ENCODE assay signal across 19 cellular contexts in genomic region chr6:131877999-131878789, GRCh38.
DNase-seq lines count a peak whose midpoint lies in the region; ATAC-seq and TF ChIP-seq lines count a peak whose summit lies in the region.
"Had no signal": no experiment of that assay in that cellular context is flagged by ENCODE, and none has a peak within 500 bp of the region (broad histone marks: within the 10 kb centered on the region; RNA-seq: fewer than 3 reads in every experiment).

No MANE protein-coding gene starts in this region.

- intact Hi-C loops in adrenal gland (cut with DNase I): no loop called here

- H3F3A ChIP-seq in smooth muscle cell (ENCODE audit: low read depth): peaks cover 5% of the 10 kb centered on the region

- H3K9me3 Mint-ChIP-seq in nephron progenitor cell: no peaks in the 10 kb centered on the region
- H3K9me3 Mint-ChIP-seq: CD8-positive, alpha-beta memory T cell had no signal

- no peak overlapping the region for H3K4me3 Mint-ChIP-seq in nephron progenitor cell
- H3K4me3 Mint-ChIP-seq: CD8-positive, alpha-beta memory T cell had no signal

- H3K4me1 Mint-ChIP-seq in nephron progenitor cell: no peaks in the 10 kb centered on the region
- H3K4me1 Mint-ChIP-seq: CD8-positive, alpha-beta memory T cell had no signal

- H3K4me3 ChIP-seq in adrenal gland (no peak overlapping the region), HAP-1 (no peak overlapping the region), smooth muscle cell (no peak overlapping the region), SJCRH30 (no peak overlapping the region)
- H3K4me3 ChIP-seq: BLaER1 treated with 17β-estradiol and CSF1 and Interleukin-3, amounts not matched to agents 10 nM and 100 nM; K562; PC-9; SJSA1 had no signal

- H3K4me2 ChIP-seq in smooth muscle cell: no peak overlapping the region
- H3K4me2 ChIP-seq: BLaER1 treated with 17β-estradiol and CSF1 and Interleukin-3, amounts not matched to agents 10 nM and 100 nM; PC-9 had no signal

- no peaks in the 10 kb centered on the region for H3K27me3 Mint-ChIP-seq in nephron progenitor cell (ENCODE audit: low read depth, poor library complexity)
- H3K27me3 Mint-ChIP-seq: CD8-positive, alpha-beta memory T cell had no signal

- H3K79me2 ChIP-seq in smooth muscle cell (ENCODE audit: low read depth): peaks cover 3% of the 10 kb centered on the region

- DNase-seq in EH (ENCODE audit: low read depth) (peak; percentile 15), adrenal gland (peak; percentile 47 to 71 (median 68)), fibroblast of gingiva (ENCODE audit: low read depth) (peak; percentile 32), nephron progenitor cell (no peak), HAP-1 (ENCODE audit: low spot score in 2 of 2) (no peak), smooth muscle cell (lab: John Stamatoyannopoulos, UW; ENCODE audit: unreplicated experiment) (no peak), SJCRH30 (no peak)
- DNase-seq: CD8-positive, alpha-beta memory T cell; NCI-H1436 treated with DMSO at 0.1 percent for 48 hours; NCI-H2029 treated with DMSO at 0.1 percent for 48 hours; NCI-H2171 treated with DMSO at 0.1 percent for 48 hours; NCI-H446 treated with DMSO at 0.1 percent for 48 hours; NCI-H774; PC-9 had no signal

- H3K27ac ChIP-seq in adrenal gland: no peak overlapping the region
- H3K27ac ChIP-seq in smooth muscle cell (ENCODE audit: low read depth): no peak overlapping the region
- no peak overlapping the region for H3K27ac ChIP-seq in SJCRH30
- H3K27ac ChIP-seq: BLaER1 treated with 17β-estradiol and CSF1 and Interleukin-3, amounts not matched to agents 10 nM and 100 nM; HL-60; PC-9; SJSA1 had no signal

- H3K36me3 ChIP-seq in adrenal gland (replicated peaks in 1 of 2): no peaks in the 10 kb centered on the region
- H3K36me3 ChIP-seq in HAP-1 (replicated peaks): no peaks in the 10 kb centered on the region
- peaks cover 33% of the 10 kb centered on the region for H3K36me3 ChIP-seq in smooth muscle cell (ENCODE audit: low read depth)
- H3K36me3 ChIP-seq in SJCRH30: peaks cover 26% of the 10 kb centered on the region
- H3K36me3 ChIP-seq: BLaER1 treated with 17β-estradiol and CSF1 and Interleukin-3, amounts not matched to agents 10 nM and 100 nM had no signal

- H3K36me3 Mint-ChIP-seq in nephron progenitor cell (ENCODE audit: low read depth): peaks cover 11% of the 10 kb centered on the region
- H3K36me3 Mint-ChIP-seq: CD8-positive, alpha-beta memory T cell had no signal

- no peak overlapping the region for H2AFZ ChIP-seq in smooth muscle cell (ENCODE audit: low read depth)
- H2AFZ ChIP-seq: PC-9 had no signal

- no peak for TF ChIP-seq POLR2A in adrenal gland (IDR thresholded peaks at IDR 0.05)

- H4K20me1 ChIP-seq in smooth muscle cell (ENCODE audit: low read depth): peaks cover 10% of the 10 kb centered on the region
- H4K20me1 ChIP-seq: BLaER1 treated with 17β-estradiol and CSF1 and Interleukin-3, amounts not matched to agents 10 nM and 100 nM had no signal

- no peak overlapping the region for H3K9ac ChIP-seq in smooth muscle cell (ENCODE audit: low read depth)
- H3K9ac ChIP-seq: BLaER1 treated with 17β-estradiol and CSF1 and Interleukin-3, amounts not matched to agents 10 nM and 100 nM had no signal

- TF ChIP-seq CTCF in adrenal gland (IDR thresholded peaks at IDR 0.05) (no peak), nephron progenitor cell (IDR thresholded peaks at IDR 0.05) (no peak), smooth muscle cell (IDR thresholded peaks at IDR 0.05; ENCODE audit: borderline replicate concordance, insufficient read depth, poor library complexity, severe bottlenecking) (no peak)

- H3K27me3 ChIP-seq in adrenal gland (no peaks in the 10 kb centered on the region), HAP-1 (ENCODE audit: low read depth) (no peaks in the 10 kb centered on the region), smooth muscle cell (ENCODE audit: low read depth) (no peaks in the 10 kb centered on the region), SJCRH30 (no peaks in the 10 kb centered on the region)
- H3K27me3 ChIP-seq: BLaER1 treated with 17β-estradiol and CSF1 and Interleukin-3, amounts not matched to agents 10 nM and 100 nM; SJSA1 had no signal

- 74 to 77% (median 76%) methylated on average over 4 of the region's 4 CpGs for whole genome bisulfite sequencing in adrenal gland, 4 donors
- WGBS in smooth muscle cell (ENCODE audit: low lambda C conversion rate): 93% methylated on average over 4 of the region's 4 CpGs

- H3K9me3 ChIP-seq in adrenal gland (replicated peaks in 1 of 3) (no peaks in the 10 kb centered on the region), HAP-1 (no peaks in the 10 kb centered on the region), smooth muscle cell (replicated peaks; ENCODE audit: low read depth) (no peaks in the 10 kb centered on the region), SJCRH30 (replicated peaks) (no peaks in the 10 kb centered on the region)
- H3K9me3 ChIP-seq: BLaER1 treated with 17β-estradiol and CSF1 and Interleukin-3, amounts not matched to agents 10 nM and 100 nM; SJSA1 had no signal

- ATAC-seq in HG03280 (IDR thresholded peaks at IDR 0.05; ENCODE audit: unreplicated experiment): no peak
- ATAC-seq: K562 had no signal

- H3K4me1 ChIP-seq in adrenal gland (replicated peaks in 1 of 2) (peaks cover 3 to 4% of the 10 kb centered on the region in 2 donors), HAP-1 (no peaks in the 10 kb centered on the region), smooth muscle cell (ENCODE audit: low read depth) (no peaks in the 10 kb centered on the region), SJCRH30 (no peaks in the 10 kb centered on the region)
- H3K4me1 ChIP-seq: BLaER1 treated with 17β-estradiol and CSF1 and Interleukin-3, amounts not matched to agents 10 nM and 100 nM; SJSA1 had no signal

- in situ Hi-C loops in HAP-1 (cut with MboI; ENCODE audit: low sequenced_read_pairs): no loop called here

- H3K27ac Mint-ChIP-seq in nephron progenitor cell: peak overlapping the region; percentile 28
- H3K27ac Mint-ChIP-seq: CD8-positive, alpha-beta memory T cell had no signal

Comparison
In these comparisons a context has a peak if more than half of its experiments do, and no peak if none do; other contexts are left out.
1. DNase-seq: peak in EH (single experiment), adrenal gland (7 of 7) and fibroblast of gingiva (single experiment); none in nephron progenitor cell (single experiment), HAP-1 (0 of 2), smooth muscle cell (single experiment) and SJCRH30 (0 of 2).